Comparison of ENCODE assay signal across 1 cellular context in the genomic region with DNA sequence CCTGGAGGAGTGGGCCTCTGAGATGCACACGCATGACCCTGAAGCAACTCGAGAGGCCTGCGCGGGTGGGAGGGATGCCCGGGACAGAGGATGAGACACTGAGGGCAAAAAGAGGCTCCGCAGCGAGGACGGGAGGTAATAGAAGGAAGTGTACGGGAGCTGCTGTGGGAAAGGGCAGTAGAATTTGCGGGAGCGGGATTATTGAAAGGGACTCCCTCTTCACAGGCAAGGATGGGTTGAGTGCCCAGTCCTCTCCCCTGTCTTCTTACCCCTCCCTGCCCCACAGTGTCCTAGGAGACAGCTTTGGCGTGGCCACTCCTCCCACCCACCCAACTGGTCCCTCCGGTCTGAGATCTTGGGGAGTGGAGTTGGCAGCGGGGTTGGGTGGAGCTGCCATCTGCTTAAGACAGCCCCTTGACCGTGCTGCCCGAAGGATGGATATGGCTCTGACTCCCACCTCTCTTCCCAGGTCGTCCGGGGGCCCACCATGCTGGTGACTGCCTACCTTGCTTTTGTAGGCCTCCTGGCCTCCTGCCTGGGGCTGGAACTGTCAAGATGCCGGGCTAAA.
TF ChIP-seq lines count a peak whose summit lies in the region.

No MANE protein-coding gene starts in this region.

TF ChIP-seq in GM12878, 131 proteins besides CTCF, POLR2A, EP300 and RAD21:
- TF ChIP-seq, protein P1, sequence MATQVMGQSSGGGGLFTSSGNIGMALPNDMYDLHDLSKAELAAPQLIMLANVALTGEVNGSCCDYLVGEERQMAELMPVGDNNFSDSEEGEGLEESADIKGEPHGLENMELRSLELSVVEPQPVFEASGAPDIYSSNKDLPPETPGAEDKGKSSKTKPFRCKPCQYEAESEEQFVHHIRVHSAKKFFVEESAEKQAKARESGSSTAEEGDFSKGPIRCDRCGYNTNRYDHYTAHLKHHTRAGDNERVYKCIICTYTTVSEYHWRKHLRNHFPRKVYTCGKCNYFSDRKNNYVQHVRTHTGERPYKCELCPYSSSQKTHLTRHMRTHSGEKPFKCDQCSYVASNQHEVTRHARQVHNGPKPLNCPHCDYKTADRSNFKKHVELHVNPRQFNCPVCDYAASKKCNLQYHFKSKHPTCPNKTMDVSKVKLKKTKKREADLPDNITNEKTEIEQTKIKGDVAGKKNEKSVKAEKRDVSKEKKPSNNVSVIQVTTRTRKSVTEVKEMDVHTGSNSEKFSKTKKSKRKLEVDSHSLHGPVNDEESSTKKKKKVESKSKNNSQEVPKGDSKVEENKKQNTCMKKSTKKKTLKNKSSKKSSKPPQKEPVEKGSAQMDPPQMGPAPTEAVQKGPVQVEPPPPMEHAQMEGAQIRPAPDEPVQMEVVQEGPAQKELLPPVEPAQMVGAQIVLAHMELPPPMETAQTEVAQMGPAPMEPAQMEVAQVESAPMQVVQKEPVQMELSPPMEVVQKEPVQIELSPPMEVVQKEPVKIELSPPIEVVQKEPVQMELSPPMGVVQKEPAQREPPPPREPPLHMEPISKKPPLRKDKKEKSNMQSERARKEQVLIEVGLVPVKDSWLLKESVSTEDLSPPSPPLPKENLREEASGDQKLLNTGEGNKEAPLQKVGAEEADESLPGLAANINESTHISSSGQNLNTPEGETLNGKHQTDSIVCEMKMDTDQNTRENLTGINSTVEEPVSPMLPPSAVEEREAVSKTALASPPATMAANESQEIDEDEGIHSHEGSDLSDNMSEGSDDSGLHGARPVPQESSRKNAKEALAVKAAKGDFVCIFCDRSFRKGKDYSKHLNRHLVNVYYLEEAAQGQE (IDR thresholded peaks at IDR 0.05; ENCODE audit: low read depth, low read length), result no peak
- TF ChIP-seq, protein P2, sequence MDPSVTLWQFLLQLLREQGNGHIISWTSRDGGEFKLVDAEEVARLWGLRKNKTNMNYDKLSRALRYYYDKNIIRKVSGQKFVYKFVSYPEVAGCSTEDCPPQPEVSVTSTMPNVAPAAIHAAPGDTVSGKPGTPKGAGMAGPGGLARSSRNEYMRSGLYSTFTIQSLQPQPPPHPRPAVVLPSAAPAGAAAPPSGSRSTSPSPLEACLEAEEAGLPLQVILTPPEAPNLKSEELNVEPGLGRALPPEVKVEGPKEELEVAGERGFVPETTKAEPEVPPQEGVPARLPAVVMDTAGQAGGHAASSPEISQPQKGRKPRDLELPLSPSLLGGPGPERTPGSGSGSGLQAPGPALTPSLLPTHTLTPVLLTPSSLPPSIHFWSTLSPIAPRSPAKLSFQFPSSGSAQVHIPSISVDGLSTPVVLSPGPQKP (IDR thresholded peaks at IDR 0.05; ENCODE audit: low read depth, low read length), result peak; percentile 20; the same call in 1 of the 2 replicates
- TF ChIP-seq BCL11A (IDR thresholded peaks at IDR 0.05; ENCODE audit: low read depth, low read length), result no peak
- no peak for TF ChIP-seq WRNIP1 (IDR thresholded peaks at IDR 0.05; ENCODE audit: borderline replicate concordance, low read depth, low read length)
- TF ChIP-seq RFX5 (IDR thresholded peaks at IDR 0.05; ENCODE audit: low read depth, low read length), result no peak
- no peak for TF ChIP-seq NFYA (IDR thresholded peaks at IDR 0.05; ENCODE audit: borderline replicate concordance, low read depth, low read length)
- no peak for TF ChIP-seq ATF7 (IDR thresholded peaks at IDR 0.05; ENCODE audit: low read depth)
- TF ChIP-seq NR2C2 (IDR thresholded peaks at IDR 0.05; ENCODE audit: borderline replicate concordance, control insufficient read depth, insufficient read length, low read depth), result no peak
- no peak for TF ChIP-seq JUNB (IDR thresholded peaks at IDR 0.05)
- TF ChIP-seq SMC3 (IDR thresholded peaks at IDR 0.05; ENCODE audit: borderline replicate concordance, low read length), result peak; percentile 0; the same call in 1 of the 2 replicates
- TF ChIP-seq BACH1 (IDR thresholded peaks at IDR 0.05; ENCODE audit: borderline replicate concordance), result no peak
- no peak for TF ChIP-seq SMAD5 (IDR thresholded peaks at IDR 0.05; ENCODE audit: low read depth)
- TF ChIP-seq SMARCA5 (IDR thresholded peaks at IDR 0.05), result no peak
- no peak for TF ChIP-seq BMI1 (IDR thresholded peaks at IDR 0.05; ENCODE audit: borderline replicate concordance)
- TF ChIP-seq ETV6 (conservative IDR thresholded peaks at IDR 0.05 in 1 of 2, IDR thresholded peaks at IDR 0.05 in 1 of 2; ENCODE audit: borderline replicate concordance in 1 of 2, low read depth in 1 of 2), result no peak
- peak; percentile 1; the same call in 1 of the 2 replicates for TF ChIP-seq RB1 (IDR thresholded peaks at IDR 0.05; ENCODE audit: borderline replicate concordance)
- no peak for TF ChIP-seq BHLHE40 (IDR thresholded peaks at IDR 0.05; ENCODE audit: borderline replicate concordance in 1 of 2, low read depth in 2 of 2, low read length in 1 of 2)
- no peak for TF ChIP-seq CEBPB (IDR thresholded peaks at IDR 0.05; ENCODE audit: borderline replicate concordance in 1 of 2, low read depth in 2 of 2, low read length in 2 of 2)
- TF ChIP-seq FOXK2 (IDR thresholded peaks at IDR 0.05), result no peak
